In the genomic region with DNA sequence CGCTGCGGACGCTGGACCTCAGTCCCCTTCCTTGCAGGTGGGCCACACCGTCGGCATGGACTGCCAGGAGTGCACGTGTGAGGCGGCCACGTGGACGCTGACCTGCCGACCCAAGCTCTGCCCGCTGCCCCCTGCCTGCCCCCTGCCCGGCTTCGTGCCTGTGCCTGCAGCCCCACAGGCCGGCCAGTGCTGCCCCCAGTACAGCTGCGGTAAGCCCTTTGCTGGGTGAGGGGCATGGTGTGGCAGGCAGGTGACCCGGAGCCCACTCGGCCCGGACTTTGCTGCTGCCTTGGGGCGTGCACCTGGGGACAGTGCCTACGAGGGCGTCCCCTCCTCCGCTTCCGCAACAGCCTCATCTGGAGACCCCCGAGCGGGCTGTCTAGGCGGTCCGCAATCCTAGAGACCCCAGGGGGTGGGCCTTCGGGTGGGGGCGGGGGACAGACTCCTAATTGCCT, we compare ENCODE assay signal across 24 cellular contexts. TPM values are rescaled to one million over a fixed set of nuclear protein-coding genes. Genes with fewer than 3 reads are reported as not detected.
DNase-seq lines count a peak whose midpoint lies in the region; ATAC-seq and TF ChIP-seq lines count a peak whose summit lies in the region.
"Had no signal": no experiment of that assay in that cellular context is flagged by ENCODE, and none has a peak within 500 bp of the region (broad histone marks: within the 10 kb centered on the region; RNA-seq: fewer than 3 reads in every experiment).

No MANE protein-coding gene starts in this region.

- no peaks in the 10 kb centered on the region for H3K4me1 ChIP-seq in left ventricle myocardium inferior
- H3K4me1 ChIP-seq: SJSA1 had no signal

- DNase-seq in 8988T (peak; percentile 5), GM06990 (ENCODE audit: extremely low read depth, insufficient read length) (peak; percentile 5), left ventricle myocardium inferior (peak; percentile 10), posterior vena cava (ENCODE audit: low spot score) (peak; percentile 73), hypothalamus (lab: John Stamatoyannopoulos, UW) (no peak), DMS53 (lab: John Stamatoyannopoulos, UW) (no peak)
- DNase-seq: activated CD4-positive, alpha-beta T cell treated with anti-CD3 and anti-CD28 coated beads, Interleukin-2, amount 50 U/mL, for 1 hour; amygdala; CD4-positive, CD25-positive, alpha-beta regulatory T cell; DMS 273 treated with DMSO at 0.1 percent for 48 hours; MG63; NCI-H1417 treated with DMSO at 0.1 percent for 48 hours; NCI-H2107; NK-92 treated with Interleukin-12 subunit alpha and Interleukin-12 subunit beta, amount 100 ng/mL, for 24 hours; retina; stimulated activated CD8-positive, alpha-beta memory T cell treated with anti-CD3 and anti-CD28 coated beads, Interleukin-4, amount 100 ng/mL, for 48 hours; T-helper 2 cell had no signal

- H3K27me3 ChIP-seq in GM06990 (replicated peaks; ENCODE audit: control insufficient read depth, insufficient read depth, low read length) (no peaks in the 10 kb centered on the region), left ventricle myocardium inferior (ENCODE audit: low read depth) (peaks cover 90% of the 10 kb centered on the region)
- H3K27me3 ChIP-seq: cardiac muscle cell, SJSA1, vagina had no signal

- no peak overlapping the region for H3K27ac ChIP-seq in left ventricle myocardium inferior (replicated peaks)
- H3K27ac ChIP-seq: cardiac muscle cell, dorsolateral prefrontal cortex, SJSA1, vagina had no signal

- no peak for ATAC-seq in GM21526 (IDR thresholded peaks at IDR 0.05; ENCODE audit: low FRiP score, unreplicated experiment)
- ATAC-seq: left lobe of liver had no signal

- TF ChIP-seq CTCF in GM06990 (IDR thresholded peaks at IDR 0.05; ENCODE audit: insufficient read depth, low read length, poor library complexity, severe bottlenecking) (no peak), left ventricle myocardium inferior (IDR thresholded peaks at IDR 0.05; ENCODE audit: borderline replicate concordance) (no peak)

- intact Hi-C loops in left ventricle myocardium inferior (cut with micrococcal nuclease): no loop called here
- intact Hi-C loops in posterior vena cava (cut with DNase I): no loop called here

- no peaks in the 10 kb centered on the region for H3K9me3 ChIP-seq in left ventricle myocardium inferior (replicated peaks)
- H3K9me3 ChIP-seq: MG63, SJSA1, vagina had no signal

- H3K4me3 ChIP-seq in GM06990 (replicated peaks; ENCODE audit: low read depth, low read length) (no peak overlapping the region), left ventricle myocardium inferior (no peak overlapping the region)
- H3K4me3 ChIP-seq: cardiac muscle cell, dorsolateral prefrontal cortex, MG63, SJSA1, vagina had no signal

- H3K36me3 ChIP-seq in GM06990 (ENCODE audit: control insufficient read depth, insufficient read depth, low read length) (no peaks in the 10 kb centered on the region), left ventricle myocardium inferior (no peaks in the 10 kb centered on the region)
- H3K36me3 ChIP-seq: cardiac muscle cell, MG63, SJSA1, vagina had no signal

RNA-seq across cellular contexts. Expression of gene MUC5B, which starts 25.4 kb away (rescaled TPM):
- total RNA-seq in left ventricle myocardium inferior (not detected), posterior vena cava (under 1 TPM in 1 of 2 donors, not detected in 1; 0.69 TPM)
- total RNA-seq: cardiac muscle cell; CD4-positive, CD25-positive, alpha-beta regulatory T cell; SJSA1 had no signal

RNA-seq across cellular contexts. Expression of gene MUC5AC, which starts 39.7 kb away (rescaled TPM):
- not detected for total RNA-seq in left ventricle myocardium inferior
- not detected for total RNA-seq in posterior vena cava
- total RNA-seq: cardiac muscle cell; CD4-positive, CD25-positive, alpha-beta regulatory T cell; NCI-H460; vagina had no signal

Comparison
In these comparisons a context has a peak if more than half of its experiments do, and no peak if none do; other contexts are left out.
1. DNase-seq: peak in 8988T (single experiment), GM06990 (single experiment), left ventricle myocardium inferior (single experiment) and posterior vena cava (single experiment); none in hypothalamus (0 of 51) and DMS53 (single experiment).